In the genomic region with DNA sequence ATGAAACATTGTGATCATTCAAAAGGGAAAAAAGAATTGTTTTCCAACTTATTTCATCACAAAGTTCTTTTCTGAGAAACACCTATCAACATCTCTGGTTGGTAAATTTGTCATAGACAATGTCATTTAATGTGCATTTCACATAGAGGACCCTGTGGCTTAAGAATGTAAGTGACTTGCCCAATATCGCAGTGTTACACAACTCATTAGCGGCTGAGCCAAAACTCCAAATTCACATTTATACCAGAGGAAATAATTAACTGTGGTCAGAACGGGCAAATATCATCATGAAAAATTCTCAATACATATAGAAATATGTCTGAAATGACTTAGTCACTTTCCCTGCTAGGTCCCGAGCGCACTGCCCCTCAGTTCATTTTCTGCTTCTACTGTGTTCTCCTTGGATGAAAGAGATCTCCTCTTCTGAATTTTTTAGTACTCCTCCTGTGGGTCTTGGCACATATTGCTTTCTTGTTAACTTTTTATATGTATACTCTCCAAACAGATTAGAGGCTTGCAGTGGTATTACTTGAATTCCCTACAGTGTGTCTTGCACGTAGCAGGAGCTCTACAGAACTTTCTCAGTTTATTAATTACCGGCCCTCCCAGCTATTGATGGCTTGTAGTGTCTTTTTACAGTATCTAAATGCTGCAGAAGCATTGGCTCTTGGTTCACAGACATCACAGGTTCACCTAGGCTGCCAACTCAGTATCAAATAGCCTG, we compare ENCODE assay signal across 16 cellular contexts. TPM values are rescaled to one million over a fixed set of nuclear protein-coding genes. Genes with fewer than 3 reads are reported as not detected.
"Had no signal": no experiment of that assay in that cellular context is flagged by ENCODE, and none has a peak within 500 bp of the region (broad histone marks: within the 10 kb centered on the region; RNA-seq: fewer than 3 reads in every experiment).

No MANE protein-coding gene starts in this region.

- H3K4me1 ChIP-seq: esophagus muscularis mucosa, foreskin keratinocyte, sigmoid colon had no signal

- H3K9me3 Mint-ChIP-seq: activated naive CD4-positive, alpha-beta T cell treated with anti-CD3 and anti-CD28 coated beads, Interleukin-2, amount 50 U/mL, for 24 hours; naive thymus-derived CD8-positive, alpha-beta T cell; T-helper 2 cell treated with Interferon-gamma antibody and Interleukin-4, amounts not matched to agents 5 μg/mL and 100 μg/mL, for 36 hours; type B pancreatic cell had no signal

- H3K27ac Mint-ChIP-seq: activated naive CD4-positive, alpha-beta T cell treated with anti-CD3 and anti-CD28 coated beads, Interleukin-2, amount 50 U/mL, for 24 hours; immature natural killer cell; naive thymus-derived CD8-positive, alpha-beta T cell; T-helper 2 cell treated with Interferon-gamma antibody and Interleukin-4, amounts not matched to agents 5 μg/mL and 100 μg/mL, for 36 hours; type B pancreatic cell had no signal

- H3K4me3 ChIP-seq: esophagus muscularis mucosa, sigmoid colon, suprapubic skin had no signal

- ATAC-seq: foreskin keratinocyte; naive thymus-derived CD8-positive, alpha-beta T cell had no signal

- H3K27me3 ChIP-seq: esophagus muscularis mucosa, sigmoid colon, suprapubic skin had no signal

- H3K27ac ChIP-seq: esophagus muscularis mucosa, foreskin keratinocyte, sigmoid colon, suprapubic skin had no signal

- H3K9me3 ChIP-seq: esophagus muscularis mucosa, sigmoid colon, suprapubic skin had no signal

- H3K4me3 Mint-ChIP-seq: activated naive CD4-positive, alpha-beta T cell treated with anti-CD3 and anti-CD28 coated beads, Interleukin-2, amount 50 U/mL, for 24 hours; immature natural killer cell; naive thymus-derived CD8-positive, alpha-beta T cell; T-helper 2 cell treated with Interferon-gamma antibody and Interleukin-4, amounts not matched to agents 5 μg/mL and 100 μg/mL, for 36 hours; type B pancreatic cell had no signal

- DNase-seq: activated CD4-positive, alpha-beta T cell treated with anti-CD3 and anti-CD28 coated beads, Interleukin-2, amount 50 U/mL, for 4 hours; activated CD4-positive, CD25-positive, alpha-beta regulatory T cell treated with anti-CD3 and anti-CD28 coated beads, Interleukin-2, amount 50 U/mL, for 72 hours; activated T-cell treated with anti-CD3 and anti-CD28 coated beads, Interleukin-2, amount 50 U/mL, for 1 hour; amygdala; foreskin keratinocyte; immature natural killer cell; naive thymus-derived CD8-positive, alpha-beta T cell; sigmoid colon; stimulated activated CD4-positive, alpha-beta T cell treated with anti-CD3 and anti-CD28 coated beads, Interleukin-12 subunit alpha, Interleukin-12 subunit beta, amount 100 ng/mL, for 4 hours; stimulated activated CD4-positive, alpha-beta T cell treated with anti-CD3 and anti-CD28 coated beads, Interleukin-2, amount 100 ng/mL, for 48 hours; stimulated activated naive CD4-positive, alpha-beta T cell treated with Interleukin-2 at 50 U/mL for 16 hours had no signal

- H3K36me3 Mint-ChIP-seq: activated naive CD4-positive, alpha-beta T cell treated with anti-CD3 and anti-CD28 coated beads, Interleukin-2, amount 50 U/mL, for 24 hours; immature natural killer cell; naive thymus-derived CD8-positive, alpha-beta T cell; type B pancreatic cell had no signal

- H3K27me3 Mint-ChIP-seq: type B pancreatic cell had no signal

- H3K36me3 ChIP-seq: esophagus muscularis mucosa, sigmoid colon, suprapubic skin had no signal

- H3K4me1 Mint-ChIP-seq: activated naive CD4-positive, alpha-beta T cell treated with anti-CD3 and anti-CD28 coated beads, Interleukin-2, amount 50 U/mL, for 24 hours; immature natural killer cell; naive thymus-derived CD8-positive, alpha-beta T cell had no signal

RNA-seq across cellular contexts. Expression of a gene that starts 33.5 kb away (rescaled TPM):
- total RNA-seq: naive thymus-derived CD8-positive, alpha-beta T cell had no signal
- polyA plus RNA-seq: naive thymus-derived CD8-positive, alpha-beta T cell had no signal
